ENCODE assay signal across 8 cellular contexts in the genomic region with DNA sequence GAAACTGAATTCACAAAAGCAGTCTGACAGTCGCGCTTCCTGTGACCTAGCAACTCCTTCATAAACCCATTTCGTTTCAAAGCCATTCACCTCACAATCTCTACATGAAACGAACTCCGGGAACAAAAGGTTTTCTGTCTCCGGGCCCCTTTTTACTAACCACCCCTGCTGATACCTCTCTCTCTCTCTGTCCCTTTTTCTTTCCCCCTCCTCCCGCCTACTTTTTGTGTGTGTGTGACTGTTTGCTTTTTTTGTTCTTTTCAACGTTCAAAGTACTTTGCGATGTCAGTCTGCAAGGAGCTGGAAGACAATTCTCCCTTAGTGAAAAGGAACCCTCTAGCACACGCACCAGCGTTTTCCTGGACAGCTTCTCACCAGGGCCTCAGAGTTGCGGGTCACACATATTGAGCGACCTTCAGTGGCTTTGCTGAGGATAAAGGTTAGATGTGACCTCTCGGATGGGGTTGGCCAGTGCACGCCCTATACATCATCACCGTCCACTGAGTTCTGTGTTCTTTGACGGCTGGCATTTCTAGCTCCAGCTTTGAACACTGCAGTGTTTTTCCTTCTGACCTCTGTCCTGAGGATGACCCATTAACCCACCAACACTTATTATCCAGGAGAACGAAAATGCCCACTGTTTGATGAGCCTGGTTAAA. TPM values are rescaled to one million over a fixed set of nuclear protein-coding genes. Genes with fewer than 3 reads are reported as not detected.
DNase-seq lines count a peak whose midpoint lies in the region; ATAC-seq and TF ChIP-seq lines count a peak whose summit lies in the region.

No MANE protein-coding gene starts in this region.

- H3K9me3 Mint-ChIP-seq in activated naive CD4-positive, alpha-beta T cell treated with anti-CD3 and anti-CD28 coated beads for 36 hours, result no peaks in the 10 kb centered on the region
- peaks cover 0 to 3% of the 10 kb centered on the region in 2 donors for H3K9me3 Mint-ChIP-seq in activated naive CD4-positive, alpha-beta T cell treated with anti-CD3 and anti-CD28 coated beads, Interleukin-2, amount 50 U/mL, for 72 hours

- 18 to 22% (median 21%) methylated on average over 18 of the region's 18 CpGs for WGBS in spleen, 5 donors

- no peak for TF ChIP-seq CTCF in spleen (IDR thresholded peaks at IDR 0.05 in 8 of 11, conservative IDR thresholded peaks at IDR 0.05 in 3 of 11)

- peak; percentile 23 to 39 for ATAC-seq in activated naive CD4-positive, alpha-beta T cell treated with anti-CD3 and anti-CD28 coated beads, Interleukin-2, amount 50 U/mL, for 72 hours
- no peak for ATAC-seq in HG03521 (IDR thresholded peaks at IDR 0.05; ENCODE audit: unreplicated experiment)

- H3K36me3 ChIP-seq in KOPT-K1 (ENCODE audit: insufficient read depth, low read length) (no peaks in the 10 kb centered on the region), spleen (peaks cover 0 to 10% (median 0%) of the 10 kb centered on the region in 6 donors)

- peaks cover 2% of the 10 kb centered on the region for H3K27me3 Mint-ChIP-seq in activated naive CD4-positive, alpha-beta T cell treated with anti-CD3 and anti-CD28 coated beads for 36 hours (ENCODE audit: low read depth)

- DNase-seq in activated naive CD4-positive, alpha-beta T cell treated with anti-CD3 and anti-CD28 coated beads for 36 hours, result no peak
- DNase-seq in activated naive CD4-positive, alpha-beta T cell treated with anti-CD3 and anti-CD28 coated beads, Interleukin-2, amount 50 U/mL, for 16 hours, result no peak
- DNase-seq in activated naive CD4-positive, alpha-beta T cell treated with anti-CD3 and anti-CD28 coated beads, Interleukin-2, amount 50 U/mL, for 72 hours (ENCODE audit: low spot score in 2 of 2), result peak in 1 of 2 donors; percentile 58
- DNase-seq in spleen (no peak), 8988T (no peak)

- CTCF ChIA-PET in activated naive CD4-positive, alpha-beta T cell treated with anti-CD3 and anti-CD28 coated beads for 36 hours (lab: Charles Lee), result interaction anchor here (0.9 to 1.1 kb wide), 2 partner anchors 27 to 182 kb away, joined by 3 to 4 read pairs; no protein-coding TSS in a partner anchor

- no peak for TF ChIP-seq POLR2A in spleen (IDR thresholded peaks at IDR 0.05)

- H3K4me1 Mint-ChIP-seq in activated naive CD4-positive, alpha-beta T cell treated with anti-CD3 and anti-CD28 coated beads for 36 hours (ENCODE audit: low read depth), result peaks cover 51% of the 10 kb centered on the region

- H3K4me3 ChIP-seq in iPS-11a (ENCODE audit: low read depth, low read length) (peak overlapping the region; percentile 33), spleen (peak overlapping the region; percentile 49 to 75 (median 53))

- H3K27ac Mint-ChIP-seq in activated naive CD4-positive, alpha-beta T cell treated with anti-CD3 and anti-CD28 coated beads for 36 hours, result peak overlapping the region; percentile 97
- peak overlapping the region; percentile 92 to 93 for H3K27ac Mint-ChIP-seq in activated naive CD4-positive, alpha-beta T cell treated with anti-CD3 and anti-CD28 coated beads, Interleukin-2, amount 50 U/mL, for 72 hours

- intact Hi-C loops in activated naive CD4-positive, alpha-beta T cell treated with anti-CD3 and anti-CD28 coated beads for 36 hours (cut with micrococcal nuclease), result loop anchor here (1.0 to 5.0 kb wide), 16 partner anchors 9 to 778 kb away; a partner anchor contains a TSS
- intact Hi-C loops in spleen (cut with DNase I; ENCODE audit: low total_unique reads), result no loop called here

- H3K27ac ChIP-seq in KOPT-K1 (ENCODE audit: low read depth, low read length, poor library complexity, severe bottlenecking), result peak overlapping the region; percentile 95
- peak overlapping the region; percentile 82 to 89 (median 86) for H3K27ac ChIP-seq in spleen

- H3K4me3 Mint-ChIP-seq in activated naive CD4-positive, alpha-beta T cell treated with anti-CD3 and anti-CD28 coated beads for 36 hours, result peak overlapping the region; percentile 87

- no peaks in the 10 kb centered on the region for H3K27me3 ChIP-seq in spleen (replicated peaks in 1 of 7)

- no peaks in the 10 kb centered on the region for H3K9me3 ChIP-seq in KOPT-K1 (ENCODE audit: insufficient read depth, low read length, poor library complexity, severe bottlenecking)
- H3K9me3 ChIP-seq in spleen, result no peaks in the 10 kb centered on the region

- peaks cover 21 to 92% (median 50%) of the 10 kb centered on the region in 6 donors for H3K4me1 ChIP-seq in spleen

- H3K36me3 Mint-ChIP-seq in activated naive CD4-positive, alpha-beta T cell treated with anti-CD3 and anti-CD28 coated beads for 36 hours (ENCODE audit: low read depth), result no peaks in the 10 kb centered on the region
- no peaks in the 10 kb centered on the region for H3K36me3 Mint-ChIP-seq in activated naive CD4-positive, alpha-beta T cell treated with anti-CD3 and anti-CD28 coated beads, Interleukin-2, amount 50 U/mL, for 72 hours

RNA-seq across cellular contexts. Expression of a gene that starts 0.6 kb away (rescaled TPM):
- 10 to 100 TPM; 17.5 to 18.8 TPM for total RNA-seq in activated naive CD4-positive, alpha-beta T cell treated with anti-CD3 and anti-CD28 coated beads for 36 hours
- total RNA-seq in activated naive CD4-positive, alpha-beta T cell treated with anti-CD3 and anti-CD28 coated beads, Interleukin-2, amount 50 U/mL, for 72 hours, result 10 to 100 TPM; 11.0 to 24.4 TPM
- 100 to 1,000 TPM in 6 of 7 donors, 10 to 100 TPM in 1; 94.1 to 208 (median 124) TPM for total RNA-seq in spleen
- polyA plus RNA-seq in spleen, result 10 to 100 TPM; 16.1 to 21.3 (median 18.2) TPM
